In the genomic region with DNA sequence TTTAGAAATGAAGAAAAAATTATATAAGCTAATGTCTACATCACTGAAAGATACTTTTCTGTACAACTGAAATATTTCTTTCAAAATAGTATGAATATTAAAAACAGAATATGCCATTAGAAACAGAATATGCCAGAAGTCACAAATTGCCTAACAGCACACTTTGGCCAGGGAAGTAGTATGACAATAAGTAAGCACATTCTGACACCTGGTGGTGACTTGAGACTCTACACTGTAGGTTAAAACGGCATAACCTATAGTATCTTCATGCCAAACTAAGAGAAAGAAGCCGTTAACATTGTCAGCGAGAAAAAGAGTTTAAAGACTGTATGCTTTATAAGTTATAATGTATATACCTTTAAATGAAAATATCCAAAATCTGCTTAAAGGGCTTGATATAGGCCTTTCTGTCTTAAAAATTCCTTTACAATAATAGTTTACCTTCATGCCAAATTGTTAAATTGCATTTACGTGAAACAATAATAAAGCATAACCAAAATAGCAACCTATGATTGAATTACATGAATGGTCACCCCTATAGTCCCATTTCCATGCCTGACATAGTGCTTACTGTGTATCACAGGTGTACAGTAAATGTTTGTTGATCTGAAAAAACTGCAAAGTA, we compare ENCODE assay signal across 8 cellular contexts. TPM values are rescaled to one million over a fixed set of nuclear protein-coding genes. Genes with fewer than 3 reads are reported as not detected.
DNase-seq lines count a peak whose midpoint lies in the region; ATAC-seq and TF ChIP-seq lines count a peak whose summit lies in the region.

No MANE protein-coding gene starts in this region.

- ATAC-seq in GM21737 (IDR thresholded peaks at IDR 0.05; ENCODE audit: unreplicated experiment) (peak; percentile 90), heart left ventricle (peak; percentile 92 to 96 (median 96))
- peak; percentile 88 for ATAC-seq in activated naive CD8-positive, alpha-beta T cell treated with anti-CD3 and anti-CD28 coated beads, Interleukin-2, amount 10 ng/mL, durations not matched to agents 7 days and 5 days (ENCODE audit: low read depth)

- TF ChIP-seq CTCF in GM06990 (IDR thresholded peaks at IDR 0.05; ENCODE audit: insufficient read depth, low read length, poor library complexity, severe bottlenecking) (peak; percentile 62), OCI-LY7 (conservative IDR thresholded peaks at IDR 0.05; ENCODE audit: low read length) (peak; percentile 92), heart left ventricle (IDR thresholded peaks at IDR 0.05) (peak; percentile 71 to 94 (median 84))

- H4K20me1 ChIP-seq in OCI-LY7 (ENCODE audit: insufficient read depth, low read length), result no peaks in the 10 kb centered on the region

- H3K9me2 ChIP-seq in OCI-LY7 (ENCODE audit: insufficient read depth, low read length), result no peaks in the 10 kb centered on the region

- no peak overlapping the region for H3K27ac Mint-ChIP-seq in activated naive CD8-positive, alpha-beta T cell treated with anti-CD3 and anti-CD28 coated beads, Interleukin-2, amount 10 ng/mL, durations not matched to agents 7 days and 5 days

- 19 to 31% (median 25%) methylated on average over 4 of the region's 4 CpGs for WGBS in heart left ventricle, 4 donors

- H3K27ac ChIP-seq in OCI-LY7 (ENCODE audit: low read depth, low read length, poor library complexity, severe bottlenecking) (no peak overlapping the region), heart left ventricle (no peak overlapping the region)

- POLR2A ChIA-PET in OCI-LY7 (lab: Charles Lee), result interaction anchor here (0.6 to 0.7 kb wide), 2 partner anchors 120 to 484 kb away, joined by 3 to 4 read pairs; no protein-coding TSS in a partner anchor
- POLR2A ChIA-PET in activated naive CD8-positive, alpha-beta T cell treated with anti-CD3 and anti-CD28 coated beads, Interleukin-2, amount 10 ng/mL, durations not matched to agents 7 days and 5 days (lab: Charles Lee), result interaction anchor here (1.3 kb wide), 1 partner anchor 497 kb away, joined by 3 read pairs; no protein-coding TSS in a partner anchor

- no peak for TF ChIP-seq EP300 in Ishikawa (IDR thresholded peaks at IDR 0.05; ENCODE audit: borderline replicate concordance)

- no peaks in the 10 kb centered on the region for H3K9me3 Mint-ChIP-seq in activated naive CD8-positive, alpha-beta T cell treated with anti-CD3 and anti-CD28 coated beads, Interleukin-2, amount 10 ng/mL, durations not matched to agents 7 days and 5 days

- no TSS peak for BruUV-seq in OCI-LY7 (replicated peaks; lab: Mats Ljungman, UMichigan)

- CTCF ChIA-PET in OCI-LY7 (lab: Charles Lee; ENCODE audit: unreplicated experiment), result no interaction called here

- H3K4me2 ChIP-seq in OCI-LY7 (ENCODE audit: low read length), result no peak overlapping the region

- DNase-seq in GM06990 (ENCODE audit: extremely low read depth, insufficient read length), result peak; percentile 9
- DNase-seq in OCI-LY7 (ENCODE audit: low spot score), result peak; percentile 72
- DNase-seq in activated naive CD8-positive, alpha-beta T cell treated with anti-CD3 and anti-CD28 coated beads, Interleukin-2, amount 10 ng/mL, durations not matched to agents 7 days and 5 days, result no peak
- peak in 3 of 5 donors; percentile 42 to 62 (median 44) for DNase-seq in heart left ventricle
- DNase-seq in renal cortical epithelial cell (ENCODE audit: low read depth), result peak; percentile 75
- no peak for DNase-seq in mesenteric fat pad (ENCODE audit: low spot score)

- no peaks in the 10 kb centered on the region for H3K4me1 Mint-ChIP-seq in activated naive CD8-positive, alpha-beta T cell treated with anti-CD3 and anti-CD28 coated beads, Interleukin-2, amount 10 ng/mL, durations not matched to agents 7 days and 5 days

- no peak for TF ChIP-seq POLR2A in heart left ventricle (IDR thresholded peaks at IDR 0.05)

- no peaks in the 10 kb centered on the region for H3K27me3 ChIP-seq in GM06990 (replicated peaks; ENCODE audit: control insufficient read depth, insufficient read depth, low read length)
- no peaks in the 10 kb centered on the region for H3K27me3 ChIP-seq in heart left ventricle

- no peak overlapping the region for H3K4me3 ChIP-seq in GM06990 (replicated peaks; ENCODE audit: low read depth, low read length)
- H3K4me3 ChIP-seq in OCI-LY7 (ENCODE audit: low read depth, low read length, poor library complexity, severe bottlenecking), result no peak overlapping the region
- no peak overlapping the region for H3K4me3 ChIP-seq in heart left ventricle

- H3K4me1 ChIP-seq in OCI-LY7 (ENCODE audit: insufficient read depth, low read length, poor library complexity, severe bottlenecking), result no peaks in the 10 kb centered on the region
- peaks cover 0 to 20% (median 4%) of the 10 kb centered on the region in 12 donors for H3K4me1 ChIP-seq in heart left ventricle

- no peaks in the 10 kb centered on the region for H3K79me2 ChIP-seq in OCI-LY7 (ENCODE audit: insufficient read depth, low read depth, low read length)

- no peaks in the 10 kb centered on the region for H3K36me3 ChIP-seq in GM06990 (ENCODE audit: control insufficient read depth, insufficient read depth, low read length)
- no peaks in the 10 kb centered on the region for H3K36me3 ChIP-seq in OCI-LY7 (ENCODE audit: insufficient read depth, low read length)
- peaks cover 0 to 14% (median 0%) of the 10 kb centered on the region in 9 donors for H3K36me3 ChIP-seq in heart left ventricle

- H3K36me3 Mint-ChIP-seq in activated naive CD8-positive, alpha-beta T cell treated with anti-CD3 and anti-CD28 coated beads, Interleukin-2, amount 10 ng/mL, durations not matched to agents 7 days and 5 days, result no peaks in the 10 kb centered on the region

- H3K9me3 ChIP-seq in OCI-LY7 (ENCODE audit: low read length) (no peaks in the 10 kb centered on the region), heart left ventricle (no peaks in the 10 kb centered on the region)

- peak; percentile 90 for TF ChIP-seq RAD21 in Ishikawa (IDR thresholded peaks at IDR 0.05; ENCODE audit: low read depth)

- intact Hi-C loops in OCI-LY7 (cut with micrococcal nuclease; ENCODE audit: unreplicated experiment) (loop anchor here (1.0 kb wide), 2 partner anchors 485 to 498 kb away; no protein-coding TSS in a partner anchor), heart left ventricle (cut with DNase I) (loop anchor here (1.0 to 10.0 kb wide), 10 partner anchors 204 to 499 kb away; partner anchors contain the start of gene PYURF (in 3 of the 10))

- no peak overlapping the region for H3K4me3 Mint-ChIP-seq in activated naive CD8-positive, alpha-beta T cell treated with anti-CD3 and anti-CD28 coated beads, Interleukin-2, amount 10 ng/mL, durations not matched to agents 7 days and 5 days

- peaks cover 3% of the 10 kb centered on the region for H3K27me3 Mint-ChIP-seq in activated naive CD8-positive, alpha-beta T cell treated with anti-CD3 and anti-CD28 coated beads, Interleukin-2, amount 10 ng/mL, durations not matched to agents 7 days and 5 days

- H2AFZ ChIP-seq in OCI-LY7 (ENCODE audit: low read length), result no peak overlapping the region

TF ChIP-seq in Ishikawa, 13 proteins besides CTCF, POLR2A, EP300 and RAD21:
- TF ChIP-seq CEBPB (IDR thresholded peaks at IDR 0.05) (peak; percentile 45; the same call in 1 of the 2 replicates), EGR1 (IDR thresholded peaks at IDR 0.05) (no peak)
TF ChIP-seq in Ishikawa: peak in this region for 1.

RNA-seq across cellular contexts. Expression of gene FAM13A, which starts 32.8 kb away (rescaled TPM):
- not detected in 2 replicates for total RNA-seq in OCI-LY7 (2014; rRNA removed; shearing (Covaris generic))
- total RNA-seq in OCI-LY7 (2022) (not detected in 2 replicates), heart left ventricle (10 to 100 TPM in 6 of 9 donors, 1 to 10 TPM in 3; 7.0 to 30.4 (median 11.7) TPM), renal cortical epithelial cell (5.0 and 22.9 TPM in 2 replicates), mesenteric fat pad (29.6 TPM)
- total RNA-seq in activated naive CD8-positive, alpha-beta T cell treated with anti-CD3 and anti-CD28 coated beads, Interleukin-2, amount 10 ng/mL, durations not matched to agents 7 days and 5 days, result 10 to 100 TPM; 10.5 TPM
- 1 to 10 TPM; 3.7 to 5.8 TPM for polyA plus RNA-seq in heart left ventricle

Comparison
In these comparisons a context has a peak if more than half of its experiments do, and no peak if none do; other contexts are left out.
1. DNase-seq: peak in GM06990 (single experiment), OCI-LY7 (single experiment), heart left ventricle (3 of 5) and renal cortical epithelial cell (single experiment); none in activated naive CD8-positive, alpha-beta T cell treated with anti-CD3 and anti-CD28 coated beads, Interleukin-2, amount 10 ng/mL, durations not matched to agents 7 days and 5 days (single experiment) and mesenteric fat pad (single experiment).
2. Peak in every context shown above with its lines, with median percentiles within 50 percentile points of each other: CTCF ChIP-seq and ATAC-seq.